ENCODE assay signal across 1 cellular context in genomic region chr12:19382563-19382962, GRCh38.
TF ChIP-seq lines count a peak whose summit lies in the region.

No MANE protein-coding gene starts in this region.

TF ChIP-seq in GM12878, 131 proteins besides CTCF, POLR2A, EP300 and RAD21:
- TF ChIP-seq NR2C2 (IDR thresholded peaks at IDR 0.05; ENCODE audit: borderline replicate concordance, control insufficient read depth, insufficient read length, low read depth) (no peak), JUNB (IDR thresholded peaks at IDR 0.05) (no peak), ZSCAN29 (IDR thresholded peaks at IDR 0.05) (no peak), STAT1 (conservative IDR thresholded peaks at IDR 0.05) (no peak), EZH2 (IDR thresholded peaks at IDR 0.05; ENCODE audit: borderline replicate concordance, control insufficient read depth, low read depth, low read length) (no peak), ASH2L (IDR thresholded peaks at IDR 0.05; ENCODE audit: borderline replicate concordance, low read depth) (no peak), USF2 (IDR thresholded peaks at IDR 0.05; ENCODE audit: borderline replicate concordance, low read depth, low read length) (no peak), HSF1 (IDR thresholded peaks at IDR 0.05; ENCODE audit: low read depth, low read length) (no peak), NFYA (IDR thresholded peaks at IDR 0.05; ENCODE audit: borderline replicate concordance, low read depth, low read length) (no peak), RFX5 (IDR thresholded peaks at IDR 0.05; ENCODE audit: low read depth, low read length) (no peak), TAF1 (IDR thresholded peaks at IDR 0.05; ENCODE audit: borderline replicate concordance, low read depth, low read length) (no peak), ZNF274 (IDR thresholded peaks at IDR 0.05; ENCODE audit: insufficient read depth, insufficient read length) (no peak), ZBTB4 (CRISPR knock-in tag; IDR thresholded peaks at IDR 0.05) (no peak), SIN3A (IDR thresholded peaks at IDR 0.05; ENCODE audit: low read depth, low read length) (no peak), MYC (IDR thresholded peaks at IDR 0.05; ENCODE audit: insufficient read depth, insufficient read length, insufficient replicate concordance, low read length, severe bottlenecking) (no peak), MYB (IDR thresholded peaks at IDR 0.05; ENCODE audit: borderline replicate concordance, low read depth, low read length) (no peak)
